1 cellular context compared by ENCODE assay signal in genomic region chr9:110205612-110206011, GRCh38.
TF ChIP-seq lines count a peak whose summit lies in the region.
"Not testable (repeated sequence)": the region's sequence is repeated elsewhere in the genome, so short reads cannot be mapped to it uniquely, and the experiment has no call there.

No MANE protein-coding gene starts in this region.

TF ChIP-seq in HepG2, 621 proteins besides CTCF, POLR2A, EP300 and RAD21 (continued from another document):
- TF ChIP-seq NR2F1 (CRISPR knock-in tag; IDR thresholded peaks at IDR 0.05) (peak; percentile 63 to 64; a peak in 2 of 4 replicates), ZMYM4 (CRISPR knock-in tag; IDR thresholded peaks at IDR 0.05) (peak; percentile 72), SP5 (CRISPR knock-in tag; IDR thresholded peaks at IDR 0.05; ENCODE audit: borderline replicate concordance, low read depth) (peak; percentile 66), ZNF629 (CRISPR knock-in tag; conservative IDR thresholded peaks at IDR 0.05) (peak; percentile 35; the same call in 1 of the 2 replicates), ZNF362 (CRISPR knock-in tag; IDR thresholded peaks at IDR 0.05; ENCODE audit: borderline replicate concordance) (peak; percentile 50; the same call in 1 of the 2 replicates), ZMYM3 (CRISPR knock-in tag; IDR thresholded peaks at IDR 0.05) (peak; percentile 67), NR2F2 (IDR thresholded peaks at IDR 0.05; ENCODE audit: borderline replicate concordance, low read depth) (peak; percentile 34; the same call in 1 of the 2 replicates), ZNF644 (CRISPR knock-in tag; IDR thresholded peaks at IDR 0.05; ENCODE audit: low read depth) (peak; percentile 71), TCF7 (IDR thresholded peaks at IDR 0.05; ENCODE audit: low read depth) (0 out of 2 replicates have a peak, but pooled peaks have one; percentile 27), RXRA (CRISPR knock-in tag; IDR thresholded peaks at IDR 0.05) (peak; percentile 86; the same call in 1 of the 2 replicates), NR2C2 (CRISPR knock-in tag; IDR thresholded peaks at IDR 0.05; ENCODE audit: borderline replicate concordance) (peak; percentile 33; the same call in 1 of the 2 replicates), TBX2 (CRISPR knock-in tag; IDR thresholded peaks at IDR 0.05; ENCODE audit: borderline replicate concordance) (peak; percentile 25; the same call in 1 of the 2 replicates), PITX1 (CRISPR knock-in tag; IDR thresholded peaks at IDR 0.05) (peak; percentile 20; the same call in 1 of the 2 replicates), ATF4 (CRISPR knock-in tag; IDR thresholded peaks at IDR 0.05) (peak in 1 of 2 experiments; percentile 45; a peak in 1 of 4 replicates), NR2F6 (IDR thresholded peaks at IDR 0.05) (peak; percentile 45; the same call in 1 of the 2 replicates), NR2F6 (CRISPR knock-in tag; IDR thresholded peaks at IDR 0.05) (peak; percentile 90), GATAD2A (CRISPR knock-in tag; IDR thresholded peaks at IDR 0.05) (peak; percentile 39; the same call in 1 of the 2 replicates), SOX5 (CRISPR knock-in tag; IDR thresholded peaks at IDR 0.05; ENCODE audit: borderline replicate concordance) (peak; percentile 44; the same call in 1 of the 2 replicates), HOXA3 (CRISPR knock-in tag; IDR thresholded peaks at IDR 0.05) (peak; percentile 54), FOSL2 (CRISPR knock-in tag; IDR thresholded peaks at IDR 0.05) (0 out of 2 replicates have a peak, but pooled peaks have one; percentile 41), ZMYM2 (CRISPR knock-in tag; IDR thresholded peaks at IDR 0.05) (peak; percentile 71; the same call in 1 of the 2 replicates), PAXIP1 (CRISPR knock-in tag; conservative IDR thresholded peaks at IDR 0.05) (0 out of 2 replicates have a peak, but pooled peaks have one; percentile 14), FOXA3 (CRISPR knock-in tag; IDR thresholded peaks at IDR 0.05) (0 out of 2 replicates have a peak, but pooled peaks have one; percentile 21), SOX13 (CRISPR knock-in tag; conservative IDR thresholded peaks at IDR 0.05 in 1 of 2, IDR thresholded peaks at IDR 0.05 in 1 of 2) (peak in 1 of 2 experiments; percentile 66; a peak in 2 of 4 replicates), REPIN1 (CRISPR knock-in tag; IDR thresholded peaks at IDR 0.05; ENCODE audit: borderline replicate concordance, low read depth) (peak; percentile 37; the same call in 1 of the 2 replicates), SKI (IDR thresholded peaks at IDR 0.05; ENCODE audit: partially characterized antibody) (peak; percentile 23), TEAD3 (CRISPR knock-in tag; optimal IDR thresholded peaks at IDR 0.05; ENCODE audit: borderline replicate concordance) (peak; percentile 57), NCOA2 (CRISPR knock-in tag; IDR thresholded peaks at IDR 0.05) (peak; percentile 30; the same call in 1 of the 2 replicates), POGZ (CRISPR knock-in tag; IDR thresholded peaks at IDR 0.05) (peak; percentile 54), BCL6 (CRISPR knock-in tag; IDR thresholded peaks at IDR 0.05) (peak; percentile 41), MED1 (CRISPR knock-in tag; IDR thresholded peaks at IDR 0.05) (0 out of 2 replicates have a peak, but pooled peaks have one; percentile 40), RARA (CRISPR knock-in tag; IDR thresholded peaks at IDR 0.05) (peak; percentile 94), SALL1 (CRISPR knock-in tag; IDR thresholded peaks at IDR 0.05) (peak; percentile 38; the same call in 1 of the 2 replicates), ESRRA (CRISPR knock-in tag; IDR thresholded peaks at IDR 0.05; ENCODE audit: low read depth) (peak; percentile 52; the same call in 1 of the 2 replicates), RCOR2 (CRISPR knock-in tag; IDR thresholded peaks at IDR 0.05) (peak; percentile 57; the same call in 1 of the 2 replicates), HNF4A (CRISPR knock-in tag; IDR thresholded peaks at IDR 0.05) (peak; percentile 34), KAT8 (CRISPR knock-in tag; IDR thresholded peaks at IDR 0.05) (0 out of 2 replicates have a peak, but pooled peaks have one; percentile 30), SAP130 (CRISPR knock-in tag; IDR thresholded peaks at IDR 0.05; ENCODE audit: low read depth) (peak; percentile 52), HMG20A (CRISPR knock-in tag; IDR thresholded peaks at IDR 0.05; ENCODE audit: borderline replicate concordance) (peak; percentile 62; the same call in 1 of the 2 replicates), ATF1 (CRISPR knock-in tag; IDR thresholded peaks at IDR 0.05) (0 out of 2 replicates have a peak, but pooled peaks have one; percentile 16)
- TF ChIP-seq, protein P1, sequence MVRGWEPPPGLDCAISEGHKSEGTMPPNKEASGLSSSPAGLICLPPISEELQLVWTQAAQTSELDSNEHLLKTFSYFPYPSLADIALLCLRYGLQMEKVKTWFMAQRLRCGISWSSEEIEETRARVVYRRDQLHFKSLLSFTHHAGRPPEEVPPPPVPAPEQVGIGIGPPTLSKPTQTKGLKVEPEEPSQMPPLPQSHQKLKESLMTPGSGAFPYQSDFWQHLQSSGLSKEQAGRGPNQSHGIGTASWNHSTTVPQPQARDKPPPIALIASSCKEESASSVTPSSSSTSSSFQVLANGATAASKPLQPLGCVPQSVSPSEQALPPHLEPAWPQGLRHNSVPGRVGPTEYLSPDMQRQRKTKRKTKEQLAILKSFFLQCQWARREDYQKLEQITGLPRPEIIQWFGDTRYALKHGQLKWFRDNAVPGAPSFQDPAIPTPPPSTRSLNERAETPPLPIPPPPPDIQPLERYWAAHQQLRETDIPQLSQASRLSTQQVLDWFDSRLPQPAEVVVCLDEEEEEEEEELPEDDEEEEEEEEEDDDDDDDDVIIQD (CRISPR knock-in tag; IDR thresholded peaks at IDR 0.05; ENCODE audit: low read depth): peak; percentile 60; the same call in 1 of the 2 replicates
- TF ChIP-seq, protein P2, sequence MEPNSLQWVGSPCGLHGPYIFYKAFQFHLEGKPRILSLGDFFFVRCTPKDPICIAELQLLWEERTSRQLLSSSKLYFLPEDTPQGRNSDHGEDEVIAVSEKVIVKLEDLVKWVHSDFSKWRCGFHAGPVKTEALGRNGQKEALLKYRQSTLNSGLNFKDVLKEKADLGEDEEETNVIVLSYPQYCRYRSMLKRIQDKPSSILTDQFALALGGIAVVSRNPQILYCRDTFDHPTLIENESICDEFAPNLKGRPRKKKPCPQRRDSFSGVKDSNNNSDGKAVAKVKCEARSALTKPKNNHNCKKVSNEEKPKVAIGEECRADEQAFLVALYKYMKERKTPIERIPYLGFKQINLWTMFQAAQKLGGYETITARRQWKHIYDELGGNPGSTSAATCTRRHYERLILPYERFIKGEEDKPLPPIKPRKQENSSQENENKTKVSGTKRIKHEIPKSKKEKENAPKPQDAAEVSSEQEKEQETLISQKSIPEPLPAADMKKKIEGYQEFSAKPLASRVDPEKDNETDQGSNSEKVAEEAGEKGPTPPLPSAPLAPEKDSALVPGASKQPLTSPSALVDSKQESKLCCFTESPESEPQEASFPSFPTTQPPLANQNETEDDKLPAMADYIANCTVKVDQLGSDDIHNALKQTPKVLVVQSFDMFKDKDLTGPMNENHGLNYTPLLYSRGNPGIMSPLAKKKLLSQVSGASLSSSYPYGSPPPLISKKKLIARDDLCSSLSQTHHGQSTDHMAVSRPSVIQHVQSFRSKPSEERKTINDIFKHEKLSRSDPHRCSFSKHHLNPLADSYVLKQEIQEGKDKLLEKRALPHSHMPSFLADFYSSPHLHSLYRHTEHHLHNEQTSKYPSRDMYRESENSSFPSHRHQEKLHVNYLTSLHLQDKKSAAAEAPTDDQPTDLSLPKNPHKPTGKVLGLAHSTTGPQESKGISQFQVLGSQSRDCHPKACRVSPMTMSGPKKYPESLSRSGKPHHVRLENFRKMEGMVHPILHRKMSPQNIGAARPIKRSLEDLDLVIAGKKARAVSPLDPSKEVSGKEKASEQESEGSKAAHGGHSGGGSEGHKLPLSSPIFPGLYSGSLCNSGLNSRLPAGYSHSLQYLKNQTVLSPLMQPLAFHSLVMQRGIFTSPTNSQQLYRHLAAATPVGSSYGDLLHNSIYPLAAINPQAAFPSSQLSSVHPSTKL (CRISPR knock-in tag; IDR thresholded peaks at IDR 0.05): peak; percentile 78
- TF ChIP-seq, protein P3, sequence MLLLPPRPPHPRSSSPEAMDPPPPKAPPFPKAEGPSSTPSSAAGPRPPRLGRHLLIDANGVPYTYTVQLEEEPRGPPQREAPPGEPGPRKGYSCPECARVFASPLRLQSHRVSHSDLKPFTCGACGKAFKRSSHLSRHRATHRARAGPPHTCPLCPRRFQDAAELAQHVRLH (CRISPR knock-in tag; IDR thresholded peaks at IDR 0.05; ENCODE audit: borderline replicate concordance, low read depth): 0 out of 2 replicates have a peak, but pooled peaks have one; percentile 37
- TF ChIP-seq SOX13 (IDR thresholded peaks at IDR 0.05): not testable (repeated sequence)
